In genomic region chr12:107271523-107271922, GRCh38 we compare ENCODE assay signal across 36 cellular contexts.
"Had no signal": no experiment of that assay in that cellular context is flagged by ENCODE, and none has a peak within 500 bp of the region (broad histone marks: within the 10 kb centered on the region; RNA-seq: fewer than 3 reads in every experiment).

No MANE protein-coding gene starts in this region.

- H3K4me3 ChIP-seq: MG63 had no signal

- H3K9me3 ChIP-seq: MG63 had no signal

- H3K36me3 ChIP-seq: MG63 had no signal

- H3K27me3 ChIP-seq: MG63 had no signal

- DNase-seq: Karpas-422, Kasumi-1, MG63, MM.1S, MV-4-11, NCI-H1048, NCI-H1092, NCI-H1092 treated with DMSO at 0.1 percent for 48 hours, NCI-H1105, NCI-H1105 treated with DMSO at 0.1 percent for 48 hours, NCI-H1417, NCI-H1417 treated with DMSO at 0.1 percent for 48 hours, NCI-H1436, NCI-H1436 treated with DMSO at 0.1 percent for 48 hours, NCI-H146, NCI-H1694, NCI-H1694 treated with DMSO at 0.1 percent for 48 hours, NCI-H187, NCI-H187 treated with DMSO at 0.1 percent for 48 hours, NCI-H1930, NCI-H2029, NCI-H2029 treated with DMSO at 0.1 percent for 48 hours, NCI-H2081, NCI-H2081 treated with DMSO at 0.1 percent for 48 hours, NCI-H2107, NCI-H2171, NCI-H2171 treated with DMSO at 0.1 percent for 48 hours, NCI-H2227 treated with DMSO at 0.1 percent for 48 hours, NCI-H226, NCI-H345, NCI-H446, NCI-H446 treated with DMSO at 0.1 percent for 48 hours, NCI-H510A, NCI-H510A treated with DMSO at 0.1 percent for 48 hours, NCI-H524, NCI-H524 treated with DMSO at 0.1 percent for 48 hours had no signal
